In genomic region chr12:47812797-47813490, GRCh38 we compare ENCODE assay signal across 1 cellular context.
TF ChIP-seq lines count a peak whose summit lies in the region.

No MANE protein-coding gene starts in this region.

TF ChIP-seq in SK-N-SH, 30 proteins besides CTCF, POLR2A, EP300 and RAD21 (continued from another document):
- TF ChIP-seq IRF3 (IDR thresholded peaks at IDR 0.05; ENCODE audit: low read depth, low read length) = no peak
- no peak for TF ChIP-seq MXI1 (IDR thresholded peaks at IDR 0.05; ENCODE audit: low read depth, low read length)
- no peak for TF ChIP-seq RCOR1 (IDR thresholded peaks at IDR 0.05; ENCODE audit: low read length)
- no peak for TF ChIP-seq FOXJ3 (CRISPR knock-in tag; IDR thresholded peaks at IDR 0.05)
- TF ChIP-seq CHD2 (IDR thresholded peaks at IDR 0.05; ENCODE audit: low read length, partially characterized antibody) = no peak
- peak; percentile 65 for TF ChIP-seq JUND (IDR thresholded peaks at IDR 0.05)
- TF ChIP-seq MEF2A (IDR thresholded peaks at IDR 0.05; ENCODE audit: borderline replicate concordance, low read depth) = peak; percentile 86; the same call in 1 of the 2 replicates
- no peak for TF ChIP-seq ELF1 (IDR thresholded peaks at IDR 0.05)
- TF ChIP-seq FOXM1 (IDR thresholded peaks at IDR 0.05; ENCODE audit: low read depth) = no peak
- no peak for TF ChIP-seq SIN3A (IDR thresholded peaks at IDR 0.05; ENCODE audit: borderline replicate concordance, low read depth, low read length)
- TF ChIP-seq TAF1 (IDR thresholded peaks at IDR 0.05; ENCODE audit: borderline replicate concordance, low read depth, low read length) = no peak
- TF ChIP-seq NFIC (IDR thresholded peaks at IDR 0.05; ENCODE audit: borderline replicate concordance) = no peak
- TF ChIP-seq USF1 (IDR thresholded peaks at IDR 0.05; ENCODE audit: borderline replicate concordance, low read depth) = no peak
- TF ChIP-seq TCF12 (IDR thresholded peaks at IDR 0.05) = peak; percentile 15; the same call in 1 of the 2 replicates
- 0 out of 2 replicates have a peak, but pooled peaks have one; percentile 23 for TF ChIP-seq TEAD4 (IDR thresholded peaks at IDR 0.05; ENCODE audit: borderline replicate concordance, insufficient read depth)
TF ChIP-seq in SK-N-SH: peak in this region for 6.
